In the genomic region with DNA sequence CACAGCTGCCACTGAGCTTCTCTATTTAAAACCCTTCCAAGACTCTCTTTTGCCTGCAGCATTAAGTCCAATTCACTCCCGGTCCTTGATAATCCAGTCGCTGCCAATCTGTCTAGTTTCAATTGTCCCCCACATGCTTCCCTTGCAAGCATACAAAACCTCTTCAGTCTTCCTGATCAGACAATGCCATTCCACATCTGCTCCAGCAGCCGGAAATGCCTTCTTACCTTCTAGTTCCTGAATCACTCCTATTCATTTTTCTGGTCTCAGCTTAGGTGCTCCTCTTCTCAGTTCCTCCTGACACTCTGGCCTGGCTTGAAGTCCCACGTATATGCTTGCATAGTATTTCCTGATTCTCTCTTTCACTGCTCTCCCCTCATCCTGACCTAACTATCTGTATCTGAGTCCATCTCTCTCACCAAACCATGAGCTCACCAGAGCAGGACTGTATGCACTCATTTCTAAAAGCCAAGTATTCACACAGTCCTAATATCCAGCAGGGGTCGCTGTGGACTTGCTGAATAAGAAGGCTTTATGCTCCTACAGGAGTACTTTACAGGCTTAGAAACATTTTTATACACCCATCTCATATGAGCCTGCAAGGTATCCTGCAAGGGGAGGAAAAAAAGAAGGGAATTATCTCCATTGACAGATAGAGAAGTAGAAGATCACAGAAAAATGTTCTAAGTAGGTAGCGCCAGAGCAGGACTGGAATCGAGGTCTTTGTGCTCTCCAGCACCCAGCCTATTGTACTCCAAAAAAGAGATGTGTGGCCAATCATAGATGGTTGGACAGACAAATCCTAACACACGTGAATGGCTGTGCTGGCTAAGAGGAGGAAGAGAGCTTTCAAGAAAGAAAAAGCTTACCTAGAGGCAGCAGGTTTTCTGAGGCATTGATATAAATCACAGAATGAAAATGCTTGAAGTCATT, we compare ENCODE assay signal across 8 cellular contexts. TPM values are rescaled to one million over a fixed set of nuclear protein-coding genes. Genes with fewer than 3 reads are reported as not detected.
DNase-seq lines count a peak whose midpoint lies in the region; ATAC-seq and TF ChIP-seq lines count a peak whose summit lies in the region.

No MANE protein-coding gene starts in this region.

- intact Hi-C loops in left colon (cut with DNase I, micrococcal nuclease), result loop anchor here in 1 of 2 donors (5.0 to 10.0 kb wide), 2 partner anchors 103 to 315 kb away; partner anchors contain the start of gene TPBGL

- H3K4me3 ChIP-seq in GM06990 (replicated peaks; ENCODE audit: low read depth, low read length), result no peak overlapping the region

- no peak for DNase-seq in GM06990 (ENCODE audit: extremely low read depth, insufficient read length)
- DNase-seq in NCI-H345 treated with DMSO at 0.1 percent for 48 hours (lab: John Stamatoyannopoulos, UW; ENCODE audit: unreplicated experiment), result peak; percentile 81
- DNase-seq in cerebellum (ENCODE audit: low spot score), result peak; percentile 54
- DNase-seq in left colon, result peak; percentile 51 to 80
- DNase-seq in stimulated activated CD4-positive, alpha-beta T cell treated with anti-CD3 and anti-CD28 coated beads, Interleukin-4, amount 100 ng/mL, for 24 hours, result peak; percentile 75

- peaks cover 3% of the 10 kb centered on the region for H3K36me3 ChIP-seq in GM06990 (ENCODE audit: control insufficient read depth, insufficient read depth, low read length)

- ATAC-seq in HG03139 (IDR thresholded peaks at IDR 0.05; ENCODE audit: unreplicated experiment) (peak; percentile 76), left colon (peak; percentile 83), HG02642 (IDR thresholded peaks at IDR 0.05; ENCODE audit: poor library complexity, unreplicated experiment) (no peak)
- peak; percentile 64 to 85 for ATAC-seq in activated CD4-positive, CD25-positive, alpha-beta regulatory T cell treated with anti-CD3 and anti-CD28 coated beads, Interleukin-2, amount 50 U/mL, for 24 hours

- no peaks in the 10 kb centered on the region for H3K27me3 ChIP-seq in GM06990 (replicated peaks; ENCODE audit: control insufficient read depth, insufficient read depth, low read length)

- peak; percentile 80 for TF ChIP-seq CTCF in GM06990 (IDR thresholded peaks at IDR 0.05; ENCODE audit: insufficient read depth, low read length, poor library complexity, severe bottlenecking)

RNA-seq across cellular contexts. Expression of gene XRRA1, which starts 19.2 kb away (rescaled TPM):
- total RNA-seq in cerebellum (26.6 TPM), left colon (10 to 100 TPM in 1 of 2 donors, 1 to 10 TPM in 1; 5.7 to 20.8 TPM)

RNA-seq across cellular contexts. Expression of gene SPCS2, which starts 19.4 kb away (rescaled TPM):
- total RNA-seq in cerebellum (28.9 TPM), left colon (100 to 1,000 TPM; 114 to 124 TPM)

RNA-seq across cellular contexts. Expression of gene NEU3, which starts 59.0 kb away (rescaled TPM):
- total RNA-seq in cerebellum (19.3 TPM), left colon (1 to 10 TPM; 6.1 to 7.7 TPM)
